In the genomic region with DNA sequence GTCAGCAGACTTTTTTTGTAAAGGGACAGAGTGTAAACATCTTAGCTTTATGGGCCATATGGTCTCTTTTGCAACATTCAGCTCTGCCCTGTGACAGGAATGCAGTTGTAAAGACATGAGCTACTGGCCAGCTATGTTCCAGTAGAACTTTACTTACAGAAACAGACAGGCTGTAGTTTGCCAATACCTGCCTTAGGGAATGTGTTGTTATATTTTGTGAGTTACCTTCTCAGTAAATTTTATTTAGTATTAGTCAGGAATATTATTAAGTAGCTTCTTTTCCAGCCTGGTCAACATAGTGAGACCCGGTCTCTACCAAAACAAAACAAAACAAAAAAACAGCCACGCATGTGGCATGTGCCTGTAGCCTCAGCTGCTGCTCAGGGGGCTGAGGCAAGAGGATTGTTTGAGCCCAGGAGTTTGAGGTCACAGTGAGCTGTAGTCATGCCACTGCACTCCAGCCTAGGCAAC, we compare ENCODE assay signal across 12 cellular contexts. TPM values are rescaled to one million over a fixed set of nuclear protein-coding genes. Genes with fewer than 3 reads are reported as not detected.
A peak's percentile ranks its signal among the peaks of the same experiment; 100 is the strongest.
DNase-seq lines count a peak whose midpoint lies in the region; ATAC-seq and TF ChIP-seq lines count a peak whose summit lies in the region.
"Had no signal": no experiment of that assay in that cellular context is flagged by ENCODE, and none has a peak within 500 bp of the region (broad histone marks: within the 10 kb centered on the region; RNA-seq: fewer than 3 reads in every experiment).

No MANE protein-coding gene starts in this region.

- H3K27ac ChIP-seq in breast epithelium (peak overlapping the region; percentile 0 to 15), right cardiac atrium (ENCODE audit: low read length) (no peak overlapping the region), smooth muscle cell (ENCODE audit: low read depth) (peak overlapping the region; percentile 98)

- no peak for TF ChIP-seq CTCF in breast epithelium (IDR thresholded peaks at IDR 0.05)
- TF ChIP-seq CTCF in smooth muscle cell (IDR thresholded peaks at IDR 0.05; ENCODE audit: borderline replicate concordance, insufficient read depth, poor library complexity, severe bottlenecking): no peak
- TF ChIP-seq CTCF in GM10266 (IDR thresholded peaks at IDR 0.05; ENCODE audit: control insufficient read depth, insufficient read depth, low read depth, missing control alignments): no peak

- DNase-seq in LHCN-M2 (ENCODE audit: low read depth) (peak; percentile 70), breast epithelium (ENCODE audit: low spot score in 2 of 2) (no peak), right cardiac atrium (no peak), smooth muscle cell (lab: John Stamatoyannopoulos, UW; ENCODE audit: unreplicated experiment) (no peak), GM10266 (ENCODE audit: extremely low spot score) (no peak), OCI-M1 (lab: John Stamatoyannopoulos, UW) (no peak)
- DNase-seq: activated CD4-positive, alpha-beta T cell treated with anti-CD3 and anti-CD28 coated beads, Interleukin-2, amount 50 U/mL, for 4 hours; activated naive CD8-positive, alpha-beta T cell treated with anti-CD3 and anti-CD28 coated beads, Interleukin-2, amount 10 ng/mL, durations not matched to agents 7 days and 5 days; MG63; NCI-H524 treated with DMSO at 0.1 percent for 48 hours had no signal

- H2AFZ ChIP-seq in smooth muscle cell (ENCODE audit: low read depth): no peak overlapping the region

- H3K4me3 ChIP-seq in breast epithelium: no peak overlapping the region
- H3K4me3 ChIP-seq in right cardiac atrium (ENCODE audit: low read length): no peak overlapping the region
- no peak overlapping the region for H3K4me3 ChIP-seq in smooth muscle cell
- H3K4me3 ChIP-seq: MG63 had no signal

- H4K20me1 ChIP-seq in smooth muscle cell (ENCODE audit: low read depth): no peaks in the 10 kb centered on the region

- no peaks in the 10 kb centered on the region for H3K27me3 ChIP-seq in breast epithelium
- no peaks in the 10 kb centered on the region for H3K27me3 ChIP-seq in right cardiac atrium (ENCODE audit: control insufficient read depth, insufficient read depth)
- no peaks in the 10 kb centered on the region for H3K27me3 ChIP-seq in smooth muscle cell (ENCODE audit: low read depth)
- H3K27me3 ChIP-seq: MG63 had no signal

- intact Hi-C loops in breast epithelium (cut with DNase I; ENCODE audit: low total_unique reads): no loop called here
- intact Hi-C loops in right cardiac atrium (cut with DNase I): no loop called here

- WGBS in right cardiac atrium: 48% methylated on average over 2 of the region's 2 CpGs
- WGBS in smooth muscle cell (ENCODE audit: low lambda C conversion rate): 52% methylated on average over 2 of the region's 2 CpGs

- peak overlapping the region; percentile 70 for H3K4me2 ChIP-seq in smooth muscle cell

- H3K9me3 ChIP-seq in breast epithelium (no peaks in the 10 kb centered on the region), right cardiac atrium (ENCODE audit: control insufficient read depth, low read length) (no peaks in the 10 kb centered on the region), smooth muscle cell (replicated peaks; ENCODE audit: low read depth) (no peaks in the 10 kb centered on the region)
- H3K9me3 ChIP-seq: MG63 had no signal

- H3K36me3 ChIP-seq in breast epithelium: no peaks in the 10 kb centered on the region
- H3K36me3 ChIP-seq in smooth muscle cell (ENCODE audit: low read depth): no peaks in the 10 kb centered on the region
- H3K36me3 ChIP-seq: MG63 had no signal

- peak overlapping the region; percentile 87 for H3K9ac ChIP-seq in smooth muscle cell (ENCODE audit: low read depth)

- ATAC-seq in right cardiac atrium (peak; percentile 58 to 64), HG02759 (IDR thresholded peaks at IDR 0.05; ENCODE audit: unreplicated experiment) (no peak)
- ATAC-seq: esophagus mucosa had no signal

- TF ChIP-seq POLR2A in breast epithelium (IDR thresholded peaks at IDR 0.05): no peak

- H3K79me2 ChIP-seq in smooth muscle cell (ENCODE audit: low read depth): no peaks in the 10 kb centered on the region

- H3K4me1 ChIP-seq in breast epithelium (no peaks in the 10 kb centered on the region), right cardiac atrium (ENCODE audit: control insufficient read depth, insufficient read depth, low read length) (peaks cover 4% of the 10 kb centered on the region), smooth muscle cell (ENCODE audit: low read depth) (peaks cover 6% of the 10 kb centered on the region)

- peaks cover 24% of the 10 kb centered on the region for H3F3A ChIP-seq in smooth muscle cell (ENCODE audit: low read depth)

RNA-seq across cellular contexts. Expression of a gene that starts 48.8 kb away (rescaled TPM):
- 12.8 and 19.4 TPM in 2 replicates for total RNA-seq in LHCN-M2 (2014; rRNA removed)
- 16.9 TPM for polyA plus RNA-seq in LHCN-M2 (2012)
- total RNA-seq in breast epithelium: 10 to 100 TPM; 53.8 to 71.1 (median 55.1) TPM
- 10 to 100 TPM; 19.9 to 25.2 (median 23.4) TPM for total RNA-seq in right cardiac atrium
- polyA plus RNA-seq in right cardiac atrium: 13.0 TPM
- total RNA-seq in smooth muscle cell: 16.4 and 23.6 TPM in 2 replicates
- polyA plus RNA-seq in smooth muscle cell: 7.1 and 11.4 TPM in 2 replicates

RNA-seq across cellular contexts. Expression of a gene that starts 48.9 kb away (rescaled TPM):
- total RNA-seq in LHCN-M2 (2014; rRNA removed) (not detected in 2 replicates), breast epithelium (not detected), right cardiac atrium (not detected), smooth muscle cell (not detected in 2 replicates)
- not detected for polyA plus RNA-seq in LHCN-M2 (2012)
- polyA plus RNA-seq in right cardiac atrium (not detected), smooth muscle cell (not detected in 2 replicates)
- total RNA-seq: activated naive CD8-positive, alpha-beta T cell treated with anti-CD3 and anti-CD28 coated beads, Interleukin-2, amount 10 ng/mL, durations not matched to agents 7 days and 5 days; esophagus mucosa had no signal
